7 cellular contexts compared by ENCODE assay signal in genomic region chr2:135533545-135533944, GRCh38. TPM values are rescaled to one million over a fixed set of nuclear protein-coding genes. Genes with fewer than 3 reads are reported as not detected.
DNase-seq lines count a peak whose midpoint lies in the region; ATAC-seq, FAIRE-seq and TF ChIP-seq lines count a peak whose summit lies in the region.
"Not testable (repeated sequence)": the region's sequence is repeated elsewhere in the genome, so short reads cannot be mapped to it uniquely, and the experiment has no call there.

No MANE protein-coding gene starts in this region.

- peaks cover 47% of the 10 kb centered on the region for H3K4me1 ChIP-seq in Loucy (ENCODE audit: insufficient read depth, low read length, poor library complexity, severe bottlenecking)
- H3K4me1 ChIP-seq in PC-3 (ENCODE audit: insufficient read depth, low read length): peaks cover 18% of the 10 kb centered on the region
- peaks cover 49% of the 10 kb centered on the region for H3K4me1 ChIP-seq in HepG2 (ENCODE audit: insufficient read depth, low read length)
- peaks cover 14% of the 10 kb centered on the region for H3K4me1 ChIP-seq in skeletal muscle satellite cell (ENCODE audit: control insufficient read depth, insufficient read depth, low read length)

- TF ChIP-seq RAD21 in HepG2 (CRISPR knock-in tag; IDR thresholded peaks at IDR 0.05): not testable (repeated sequence)

- not testable (repeated sequence) for H3K27ac Mint-ChIP-seq in CD4-positive, alpha-beta T cell; MCF 10A (ENCODE audit: low read depth, unreplicated experiment)

- ATAC-seq in CD4-positive, alpha-beta T cell (ENCODE audit: poor library complexity); PC-3; activated T-cell treated with anti-CD3 and anti-CD28 coated beads, Interleukin-2, amount 50 U/mL, for 4 hours; HepG2: not testable (repeated sequence)

- H3K36me3 ChIP-seq in Loucy (ENCODE audit: insufficient read depth, low read length); PC-3 (ENCODE audit: low read depth, low read length); HepG2 (replicated peaks in 1 of 2; ENCODE audit: control insufficient read depth in 1 of 2, insufficient read depth in 2 of 2, low read length in 2 of 2); skeletal muscle satellite cell (ENCODE audit: insufficient read depth, low read length): not testable (repeated sequence)

- H3K4me1 Mint-ChIP-seq in CD4-positive, alpha-beta T cell (ENCODE audit: low read depth): peaks cover 35% of the 10 kb centered on the region
- H3K4me1 Mint-ChIP-seq in activated T-cell treated with anti-CD3 and anti-CD28 coated beads, Interleukin-2, amount 50 U/mL, for 4 hours (ENCODE audit: low read depth): peaks cover 18% of the 10 kb centered on the region
- not testable (repeated sequence) for H3K4me1 Mint-ChIP-seq in MCF 10A (ENCODE audit: insufficient read depth, unreplicated experiment)

- in situ Hi-C loops in HepG2 (cut with HindIII; ENCODE audit: extremely low pct_ligation_motif_present, low pct_unique_long_range_greater_than_20kb): not testable (repeated sequence)

- H3F3A ChIP-seq in Loucy (ENCODE audit: low read depth); PC-3 (ENCODE audit: low read length, unreplicated experiment): not testable (repeated sequence)

- 97% methylated on average over 15 of the region's 15 CpGs for WGBS in HepG2 (ENCODE audit: low lambda C conversion rate)

- DNase-seq in CD4-positive, alpha-beta T cell; PC-3; activated T-cell treated with anti-CD3 and anti-CD28 coated beads, Interleukin-2, amount 50 U/mL, for 4 hours; MCF 10A (ENCODE audit: unreplicated experiment); HepG2 (ENCODE audit: low spot score): not testable (repeated sequence)

- TF ChIP-seq EP300 in HepG2 (IDR thresholded peaks at IDR 0.05; ENCODE audit: low read depth in 2 of 2, low read length in 2 of 2); HepG2 (CRISPR knock-in tag; IDR thresholded peaks at IDR 0.05; ENCODE audit: borderline replicate concordance): not testable (repeated sequence)

- H3K36me3 Mint-ChIP-seq in CD4-positive, alpha-beta T cell (ENCODE audit: low read depth); activated T-cell treated with anti-CD3 and anti-CD28 coated beads, Interleukin-2, amount 50 U/mL, for 4 hours (ENCODE audit: insufficient read depth); MCF 10A (ENCODE audit: insufficient read depth, unreplicated experiment): not testable (repeated sequence)

- peak overlapping the region; percentile 70 for H3K4me2 ChIP-seq in Loucy (ENCODE audit: low read depth, low read length, poor library complexity, severe bottlenecking)
- peak overlapping the region; percentile 86 for H3K4me2 ChIP-seq in PC-3 (ENCODE audit: low read length)
- H3K4me2 ChIP-seq in HepG2 (ENCODE audit: low read depth, low read length): peak overlapping the region; percentile 87
- H3K4me2 ChIP-seq in skeletal muscle satellite cell (ENCODE audit: low read length): peak overlapping the region; percentile 94

- intact Hi-C loops in CD4-positive, alpha-beta T cell (cut with DNase I, micrococcal nuclease): loop anchor here (5.0 kb wide), 3 partner anchors 59 to 344 kb away; partner anchors contain the start of gene MCM6 (in 1 of the 2)
- intact Hi-C loops in PC-3 (cut with micrococcal nuclease) (loop anchor here (2.0 to 5.0 kb wide), 2 partner anchors 61 to 129 kb away; no protein-coding TSS in a partner anchor), MCF 10A (cut with micrococcal nuclease) (loop anchor here (5.0 to 10.0 kb wide), 2 partner anchors 369 to 616 kb away; partner anchors contain the start of gene CCNT2), HepG2 (cut with micrococcal nuclease; ENCODE audit: unreplicated experiment) (loop anchor here (5.0 to 10.0 kb wide), 3 partner anchors 61 to 616 kb away; partner anchors contain the start of gene CCNT2)

- not testable (repeated sequence) for H3K27ac ChIP-seq in CD4-positive, alpha-beta T cell (ENCODE audit: low read depth, low read length); PC-3 (ENCODE audit: low read length); HepG2 (ENCODE audit: extremely low read length, insufficient read depth, low read length)

- H3K79me2 ChIP-seq in Loucy (ENCODE audit: insufficient read depth, low read length): peaks cover 81% of the 10 kb centered on the region
- H3K79me2 ChIP-seq in PC-3 (ENCODE audit: low read length): peaks cover 82% of the 10 kb centered on the region
- H3K79me2 ChIP-seq in HepG2 (ENCODE audit: insufficient read depth, low read length): peaks cover 70% of the 10 kb centered on the region

- H3K27me3 ChIP-seq in CD4-positive, alpha-beta T cell (ENCODE audit: control insufficient read depth, insufficient read depth, low read length); Loucy (ENCODE audit: insufficient read depth, low read length, poor library complexity, severe bottlenecking); PC-3 (ENCODE audit: low read length); HepG2 (ENCODE audit: control insufficient read depth in 1 of 2, insufficient read depth in 2 of 2, low read length in 2 of 2); skeletal muscle satellite cell (ENCODE audit: control insufficient read depth, insufficient read depth, low read length): not testable (repeated sequence)

- BruUV-seq in PC-3 (replicated peaks; lab: Mats Ljungman, UMichigan); MCF 10A (replicated peaks; lab: Mats Ljungman, UMichigan); HepG2 (replicated peaks; lab: Mats Ljungman, UMichigan): not testable (repeated sequence)

- H3K9me2 ChIP-seq in Loucy (replicated peaks; ENCODE audit: low read depth, low read length); PC-3 (replicated peaks; ENCODE audit: low read length): not testable (repeated sequence)

- TF ChIP-seq CTCF in CD4-positive, alpha-beta T cell (IDR thresholded peaks at IDR 0.05); Loucy (conservative IDR thresholded peaks at IDR 0.05; ENCODE audit: low read length); PC-3 (conservative IDR thresholded peaks at IDR 0.05; ENCODE audit: low read depth, low read length); MCF 10A (IDR thresholded peaks at IDR 0.05; ENCODE audit: unreplicated experiment); HepG2 (CRISPR knock-in tag; IDR thresholded peaks at IDR 0.05): not testable (repeated sequence)

- not testable (repeated sequence) for TF ChIP-seq POLR2A in HepG2 (IDR thresholded peaks at IDR 0.05; ENCODE audit: insufficient read depth in 1 of 2, low read depth in 2 of 2, low read length in 2 of 2)

- not testable (repeated sequence) for FAIRE-seq in HepG2 (lab: Jason Lieb, UNC)

- H4K20me1 ChIP-seq in Loucy (ENCODE audit: insufficient read depth, low read length, poor library complexity, severe bottlenecking) (peaks cover 56% of the 10 kb centered on the region), PC-3 (ENCODE audit: low read length) (0 out of 2 replicates have a peak, but pooled peaks cover 10% of the 10 kb centered on the region)
- not testable (repeated sequence) for H4K20me1 ChIP-seq in HepG2 (ENCODE audit: insufficient read depth, low read length)

- H2AFZ ChIP-seq in Loucy (ENCODE audit: low read length); PC-3 (ENCODE audit: low read length); HepG2 (ENCODE audit: low read length): not testable (repeated sequence)

- CTCF ChIA-PET in CD4-positive, alpha-beta T cell (lab: Charles Lee): interaction anchor here (1.6 kb wide), 1 partner anchor 10 kb away, joined by 5 read pairs; no protein-coding TSS in a partner anchor
- CTCF ChIA-PET in PC-3 (lab: Charles Lee); HepG2 (lab: Yijun Ruan, JAX; ENCODE audit: low intra/inter-chr PET ratio, low total read pairs): not testable (repeated sequence)
- CTCF ChIA-PET in MCF 10A (lab: Yijun Ruan, JAX): interaction anchor here (0.6 to 1.1 kb wide), 2 partner anchors 530 to 544 kb away, joined by 3 to 5 read pairs; no protein-coding TSS in a partner anchor

- H3K4me3 Mint-ChIP-seq in CD4-positive, alpha-beta T cell: peak overlapping the region; percentile 18
- H3K4me3 Mint-ChIP-seq in activated T-cell treated with anti-CD3 and anti-CD28 coated beads, Interleukin-2, amount 50 U/mL, for 4 hours: peak overlapping the region; percentile 24
- peak overlapping the region; percentile 19 for H3K4me3 Mint-ChIP-seq in MCF 10A (ENCODE audit: unreplicated experiment)

- H3K9me3 Mint-ChIP-seq in CD4-positive, alpha-beta T cell; activated T-cell treated with anti-CD3 and anti-CD28 coated beads, Interleukin-2, amount 50 U/mL, for 4 hours; MCF 10A (ENCODE audit: unreplicated experiment): not testable (repeated sequence)

- H3K9ac ChIP-seq in Loucy (ENCODE audit: low read depth, low read length, poor library complexity, severe bottlenecking): peak overlapping the region; percentile 44
- not testable (repeated sequence) for H3K9ac ChIP-seq in PC-3 (ENCODE audit: low read length); HepG2 (ENCODE audit: insufficient read depth, low read depth, low read length); skeletal muscle satellite cell (ENCODE audit: low read depth, low read length)

- H3K27me3 Mint-ChIP-seq in CD4-positive, alpha-beta T cell; activated T-cell treated with anti-CD3 and anti-CD28 coated beads, Interleukin-2, amount 50 U/mL, for 4 hours (ENCODE audit: low read depth); MCF 10A (ENCODE audit: insufficient read depth, unreplicated experiment): not testable (repeated sequence)

- POLR2A ChIA-PET in CD4-positive, alpha-beta T cell (lab: Charles Lee): interaction anchor here (0.7 kb wide), 1 partner anchor 10 kb away, joined by 3 read pairs; no protein-coding TSS in a partner anchor
- POLR2A ChIA-PET in PC-3 (lab: Charles Lee; ENCODE audit: unreplicated experiment); HepG2 (lab: Yijun Ruan, JAX): not testable (repeated sequence)
- POLR2A ChIA-PET in MCF 10A (lab: Yijun Ruan, JAX): interaction anchor here (1.2 kb wide), 1 partner anchor 482 kb away, joined by 4 read pairs; the partner anchor contains the start of gene RAB3GAP1

- H3K9me3 ChIP-seq in CD4-positive, alpha-beta T cell (ENCODE audit: control insufficient read depth, low read length); Loucy (ENCODE audit: insufficient read depth, low read depth, low read length); PC-3 (ENCODE audit: low read length); HepG2 (ENCODE audit: low read length); skeletal muscle satellite cell (replicated peaks; ENCODE audit: low read length): not testable (repeated sequence)

- H3K4me3 ChIP-seq in Loucy (ENCODE audit: low read length, poor library complexity, severe bottlenecking) (peak overlapping the region; percentile 80), HepG2 (replicated peaks in 1 of 3; ENCODE audit: insufficient read depth in 1 of 3, low read depth in 2 of 3, low read length in 3 of 3) (peak overlapping the region in 1 of 3 experiments; percentile 70; a peak in 1 of 6 replicates)
- not testable (repeated sequence) for H3K4me3 ChIP-seq in PC-3 (ENCODE audit: low read length); skeletal muscle satellite cell (ENCODE audit: low read length)

RNA-seq across cellular contexts. Expression of gene R3HDM1, which starts 2.3 kb away (rescaled TPM):
- 10 to 100 TPM; 39.7 to 41.4 TPM for total RNA-seq in CD4-positive, alpha-beta T cell
- 12.8 and 24.4 TPM in 2 replicates for total RNA-seq in PC-3 (2014; rRNA removed)
- 10 to 100 TPM; 41.5 to 54.3 (median 51.5) TPM for total RNA-seq in activated T-cell treated with anti-CD3 and anti-CD28 coated beads, Interleukin-2, amount 50 U/mL, for 4 hours
- 52.4 and 54.6 TPM in 2 replicates for total RNA-seq in MCF 10A (2022)
- 15.7 and 20.3 TPM in 2 replicates for total RNA-seq in HepG2 (2016; rRNA removed; fragmentation: Illumina TruSeq; extraction: Trizol)
- total RNA-seq in HepG2 (2016; cell fraction: cytosol; rRNA removed; fragmentation: Illumina TruSeq; extraction: Trizol; ENCODE audit: low read depth): 62.3 and 68.9 TPM in 2 replicates
- total RNA-seq in HepG2 (2016; cell fraction: insoluble cytoplasmic fraction; rRNA removed; fragmentation: Illumina TruSeq; extraction: Trizol): 13.2 and 17.6 TPM in 2 replicates
- 29.2 and 29.7 TPM in 2 replicates for total RNA-seq in HepG2 (2016; cell fraction: membrane; rRNA removed; fragmentation: Illumina TruSeq; extraction: Trizol)
- total RNA-seq in HepG2 (2016; cell fraction: nucleus; rRNA removed; fragmentation: Illumina TruSeq; extraction: Trizol): 23.8 and 26.9 TPM in 2 replicates
- polyA plus RNA-seq in HepG2 (2011; rRNA removed): 47.8 and 54.3 TPM in 2 replicates
- 48.2 and 49.9 TPM in 2 replicates for polyA plus RNA-seq in HepG2 (2011; cell fraction: cytosol; rRNA removed)
- polyA plus RNA-seq in HepG2 (2011; cell fraction: nucleus; rRNA removed): 30.6 and 32.2 TPM in 2 replicates
- polyA plus RNA-seq in HepG2 (2012): 27.5 and 28.8 TPM in 2 replicates
- polyA plus RNA-seq in HepG2 (2016; cell fraction: cytosol; fragmentation: Illumina TruSeq; extraction: Trizol; ENCODE audit: low read depth): 9.2 and 10.9 TPM in 2 replicates
- polyA plus RNA-seq in HepG2 (2016; cell fraction: insoluble cytoplasmic fraction; fragmentation: Illumina TruSeq; extraction: Trizol; ENCODE audit: low read depth): 49.0 and 58.2 TPM in 2 replicates
- 41.3 and 42.1 TPM in 2 replicates for polyA plus RNA-seq in HepG2 (2016; cell fraction: membrane; fragmentation: Illumina TruSeq; extraction: Trizol; ENCODE audit: low read depth)
- polyA plus RNA-seq in HepG2 (2016; cell fraction: nucleus; fragmentation: Illumina TruSeq; extraction: Trizol; ENCODE audit: insufficient read depth, low read depth): 44.9 and 46.2 TPM in 2 replicates
- polyA minus RNA-seq in HepG2 (2011; rRNA and poly(A)+ RNA removed; ENCODE audit: low replicate concordance): 47.7 and 55.2 TPM in 2 replicates
- polyA minus RNA-seq in HepG2 (2011; cell fraction: cytosol; rRNA and poly(A)+ RNA removed): 21.5 and 25.1 TPM in 2 replicates
- polyA minus RNA-seq in HepG2 (2011; cell fraction: nucleus; rRNA and poly(A)+ RNA removed): 59.4 and 65.8 TPM in 2 replicates
- 12.5 and 14.2 TPM in 2 replicates for total RNA-seq in skeletal muscle satellite cell (2012; rRNA removed)

RNA-seq across cellular contexts. Expression of gene ZRANB3, which starts 2.5 kb away (rescaled TPM):
- total RNA-seq in CD4-positive, alpha-beta T cell: 1 to 10 TPM; 3.9 to 4.2 TPM
- total RNA-seq in PC-3 (2014; rRNA removed) (7.1 and 8.6 TPM in 2 replicates), MCF 10A (2022) (16.3 and 17.3 TPM in 2 replicates), HepG2 (2016; rRNA removed; fragmentation: Illumina TruSeq; extraction: Trizol) (25.2 and 33.5 TPM in 2 replicates)
- total RNA-seq in activated T-cell treated with anti-CD3 and anti-CD28 coated beads, Interleukin-2, amount 50 U/mL, for 4 hours: 1 to 10 TPM; 5.0 to 5.8 (median 5.4) TPM
- total RNA-seq in HepG2 (2016; cell fraction: cytosol; rRNA removed; fragmentation: Illumina TruSeq; extraction: Trizol; ENCODE audit: low read depth): 11.9 and 14.3 TPM in 2 replicates
- total RNA-seq in HepG2 (2016; cell fraction: insoluble cytoplasmic fraction; rRNA removed; fragmentation: Illumina TruSeq; extraction: Trizol): 22.7 and 34.0 TPM in 2 replicates
- total RNA-seq in HepG2 (2016; cell fraction: membrane; rRNA removed; fragmentation: Illumina TruSeq; extraction: Trizol): 12.9 and 16.9 TPM in 2 replicates
- 38.1 and 39.6 TPM in 2 replicates for total RNA-seq in HepG2 (2016; cell fraction: nucleus; rRNA removed; fragmentation: Illumina TruSeq; extraction: Trizol)
- polyA plus RNA-seq in HepG2 (2011; rRNA removed): 4.8 and 5.8 TPM in 2 replicates
- 3.2 and 4.2 TPM in 2 replicates for polyA plus RNA-seq in HepG2 (2011; cell fraction: cytosol; rRNA removed)
- 3.5 TPM in 2 replicates for polyA plus RNA-seq in HepG2 (2011; cell fraction: nucleus; rRNA removed)
- 5.6 and 8.0 TPM in 2 replicates for polyA plus RNA-seq in HepG2 (2012)
- polyA plus RNA-seq in HepG2 (2016; cell fraction: cytosol; fragmentation: Illumina TruSeq; extraction: Trizol; ENCODE audit: low read depth): 2.7 and 2.8 TPM in 2 replicates
- 15.1 and 15.2 TPM in 2 replicates for polyA plus RNA-seq in HepG2 (2016; cell fraction: insoluble cytoplasmic fraction; fragmentation: Illumina TruSeq; extraction: Trizol; ENCODE audit: low read depth)
- polyA plus RNA-seq in HepG2 (2016; cell fraction: membrane; fragmentation: Illumina TruSeq; extraction: Trizol; ENCODE audit: low read depth): 4.1 and 5.0 TPM in 2 replicates
- 10.7 and 11.3 TPM in 2 replicates for polyA plus RNA-seq in HepG2 (2016; cell fraction: nucleus; fragmentation: Illumina TruSeq; extraction: Trizol; ENCODE audit: insufficient read depth, low read depth)
- polyA minus RNA-seq in HepG2 (2011; rRNA and poly(A)+ RNA removed; ENCODE audit: low replicate concordance): 3.3 and 6.3 TPM in 2 replicates
- polyA minus RNA-seq in HepG2 (2011; cell fraction: cytosol; rRNA and poly(A)+ RNA removed): 12.1 and 13.3 TPM in 2 replicates
- polyA minus RNA-seq in HepG2 (2011; cell fraction: nucleus; rRNA and poly(A)+ RNA removed): 35.9 and 36.2 TPM in 2 replicates
- 8.3 and 12.2 TPM in 2 replicates for total RNA-seq in skeletal muscle satellite cell (2012; rRNA removed)
